ENCODE assay signal across 22 cellular contexts in genomic region chr6:53067799-53068442, GRCh38. TPM values are rescaled to one million over a fixed set of nuclear protein-coding genes. Genes with fewer than 3 reads are reported as not detected.
A peak's percentile ranks its signal among the peaks of the same experiment; 100 is the strongest.
DNase-seq lines count a peak whose midpoint lies in the region; ATAC-seq, FAIRE-seq and TF ChIP-seq lines count a peak whose summit lies in the region.
"Had no signal": no experiment of that assay in that cellular context is flagged by ENCODE, and none has a peak within 500 bp of the region (broad histone marks: within the 10 kb centered on the region; RNA-seq: fewer than 3 reads in every experiment).

No MANE protein-coding gene starts in this region.

- H3K4me3 ChIP-seq in OCI-LY7 (ENCODE audit: low read depth, low read length, poor library complexity, severe bottlenecking) (no peak overlapping the region), choroid plexus epithelial cell (ENCODE audit: low read depth, low read length) (no peak overlapping the region), small intestine (ENCODE audit: low read depth in 1 of 2, low read length in 2 of 2) (no peak overlapping the region)
- H3K4me3 ChIP-seq: ovary, upper lobe of right lung had no signal

- BruUV-seq in OCI-LY7 (replicated peaks; lab: Mats Ljungman, UMichigan): no TSS peak

- peak overlapping the region; percentile 1 for H3K27ac Mint-ChIP-seq in activated naive CD8-positive, alpha-beta T cell
- H3K27ac Mint-ChIP-seq in activated naive CD8-positive, alpha-beta T cell treated with anti-CD3 and anti-CD28 coated beads for 36 hours: no peak overlapping the region
- H3K27ac Mint-ChIP-seq: activated CD8-positive, alpha-beta T cell treated with anti-CD3 and anti-CD28 coated beads for 36 hours; activated naive CD8-positive, alpha-beta T cell treated with anti-CD3 and anti-CD28 coated beads, Interleukin-2, amount 10 ng/mL, durations not matched to agents 7 days and 5 days; stimulated activated naive CD8-positive, alpha-beta T cell treated with anti-CD3 and anti-CD28 coated beads, Interleukin-15, amount 100 ng/mL, for 72 hours had no signal

- peaks cover 44% of the 10 kb centered on the region for H3K4me1 Mint-ChIP-seq in activated naive CD8-positive, alpha-beta T cell (ENCODE audit: low read depth)
- H3K4me1 Mint-ChIP-seq in activated naive CD8-positive, alpha-beta T cell treated with anti-CD3 and anti-CD28 coated beads for 36 hours: peaks cover 41% of the 10 kb centered on the region

- H3K27ac ChIP-seq in OCI-LY7 (ENCODE audit: low read depth, low read length, poor library complexity, severe bottlenecking) (no peak overlapping the region), small intestine (ENCODE audit: low read depth in 1 of 2, low read length in 1 of 2) (no peak overlapping the region)
- H3K27ac ChIP-seq: dorsolateral prefrontal cortex, ovary, upper lobe of right lung had no signal

- H3K27me3 Mint-ChIP-seq in activated naive CD8-positive, alpha-beta T cell: no peaks in the 10 kb centered on the region
- no peaks in the 10 kb centered on the region for H3K27me3 Mint-ChIP-seq in activated naive CD8-positive, alpha-beta T cell treated with anti-CD3 and anti-CD28 coated beads for 36 hours
- H3K27me3 Mint-ChIP-seq: activated CD8-positive, alpha-beta T cell treated with anti-CD3 and anti-CD28 coated beads for 36 hours; activated naive CD8-positive, alpha-beta T cell treated with anti-CD3 and anti-CD28 coated beads, Interleukin-2, amount 10 ng/mL, durations not matched to agents 7 days and 5 days; CD4-positive, alpha-beta memory T cell; stimulated activated naive CD8-positive, alpha-beta T cell treated with anti-CD3 and anti-CD28 coated beads, Interleukin-15, amount 100 ng/mL, for 72 hours had no signal

- peaks cover 7% of the 10 kb centered on the region; the same call in 1 of the 2 replicates for H3K79me2 ChIP-seq in OCI-LY7 (ENCODE audit: insufficient read depth, low read depth, low read length)

- no peaks in the 10 kb centered on the region for H3K9me3 Mint-ChIP-seq in activated naive CD8-positive, alpha-beta T cell (ENCODE audit: low read depth)
- H3K9me3 Mint-ChIP-seq in activated naive CD8-positive, alpha-beta T cell treated with anti-CD3 and anti-CD28 coated beads for 36 hours: no peaks in the 10 kb centered on the region
- H3K9me3 Mint-ChIP-seq: activated CD8-positive, alpha-beta T cell treated with anti-CD3 and anti-CD28 coated beads for 36 hours; activated naive CD8-positive, alpha-beta T cell treated with anti-CD3 and anti-CD28 coated beads, Interleukin-2, amount 10 ng/mL, durations not matched to agents 7 days and 5 days; activated T-cell treated with anti-CD3 and anti-CD28 coated beads, Interleukin-2, amount 50 U/mL, for 4 hours; CD4-positive, alpha-beta memory T cell; stimulated activated naive CD8-positive, alpha-beta T cell treated with anti-CD3 and anti-CD28 coated beads, Interleukin-15, amount 100 ng/mL, for 72 hours had no signal

- no peaks in the 10 kb centered on the region for H3K36me3 Mint-ChIP-seq in activated naive CD8-positive, alpha-beta T cell
- peaks cover 5% of the 10 kb centered on the region for H3K36me3 Mint-ChIP-seq in activated naive CD8-positive, alpha-beta T cell treated with anti-CD3 and anti-CD28 coated beads for 36 hours

- no peak overlapping the region for H2AFZ ChIP-seq in OCI-LY7 (ENCODE audit: low read length)

- FAIRE-seq in small intestine (lab: Jason Lieb, UNC): no peak

- CTCF ChIA-PET in OCI-LY7 (lab: Charles Lee; ENCODE audit: unreplicated experiment): interaction anchor here (1.1 kb wide), 1 partner anchor 27 kb away, joined by 3 read pairs; no protein-coding TSS in a partner anchor

- H3K4me1 ChIP-seq in OCI-LY7 (ENCODE audit: insufficient read depth, low read length, poor library complexity, severe bottlenecking): peaks cover 27% of the 10 kb centered on the region
- peaks cover 2 to 10% of the 10 kb centered on the region in 2 donors for H3K4me1 ChIP-seq in small intestine (ENCODE audit: control insufficient read depth in 2 of 2, insufficient read depth in 1 of 2, low read depth in 1 of 2, low read length in 1 of 2)

- ATAC-seq in HG03521 (IDR thresholded peaks at IDR 0.05; ENCODE audit: unreplicated experiment): no peak
- ATAC-seq: activated CD8-positive, alpha-beta T cell treated with anti-CD3 and anti-CD28 coated beads for 36 hours; activated T-cell treated with anti-CD3 and anti-CD28 coated beads, Interleukin-2, amount 50 U/mL, for 4 hours; stimulated activated naive CD8-positive, alpha-beta T cell treated with anti-CD3 and anti-CD28 coated beads, Interleukin-15, amount 100 ng/mL, for 72 hours; upper lobe of right lung had no signal

- TF ChIP-seq CTCF in OCI-LY7 (conservative IDR thresholded peaks at IDR 0.05; ENCODE audit: low read length): no peak
- TF ChIP-seq CTCF in choroid plexus epithelial cell (conservative IDR thresholded peaks at IDR 0.05; ENCODE audit: low read depth, low read length): no peak

- H3K36me3 ChIP-seq in OCI-LY7 (ENCODE audit: insufficient read depth, low read length): peaks cover 3% of the 10 kb centered on the region; the same call in 1 of the 2 replicates
- H3K36me3 ChIP-seq in small intestine (ENCODE audit: control insufficient read depth in 2 of 2, insufficient read depth in 2 of 2, low read length in 2 of 2): peaks cover 0 to 4% of the 10 kb centered on the region in 2 donors
- H3K36me3 ChIP-seq: ovary had no signal

- H3K4me2 ChIP-seq in OCI-LY7 (ENCODE audit: low read length): peak overlapping the region; percentile 84; the same call in 1 of the 2 replicates

- H3K27me3 ChIP-seq in small intestine (ENCODE audit: control insufficient read depth in 2 of 2, insufficient read depth in 2 of 2, low read length in 2 of 2): no peaks in the 10 kb centered on the region
- H3K27me3 ChIP-seq: dorsolateral prefrontal cortex, ovary, upper lobe of right lung had no signal

- intact Hi-C loops in OCI-LY7 (cut with micrococcal nuclease; ENCODE audit: unreplicated experiment): no loop called here

- no peaks in the 10 kb centered on the region for H3K9me2 ChIP-seq in OCI-LY7 (ENCODE audit: insufficient read depth, low read length)

- 10 to 64% (median 47%) methylated on average over 1 of the region's 1 CpG for WGBS in small intestine, 3 donors

- POLR2A ChIA-PET in OCI-LY7 (lab: Charles Lee): interaction anchor here (0.7 to 1.9 kb wide), 7 partner anchors 11 to 743 kb away, joined by 3 to 6 read pairs (median 4); no protein-coding TSS in a partner anchor

- no peak for DNase-seq in activated naive CD8-positive, alpha-beta T cell treated with anti-CD3 and anti-CD28 coated beads for 36 hours
- no peak for DNase-seq in OCI-LY7 (ENCODE audit: low spot score)
- DNase-seq in choroid plexus epithelial cell (ENCODE audit: low read depth): peak; percentile 22
- DNase-seq in small intestine: peak; percentile 34
- DNase-seq in DMS 273 (lab: John Stamatoyannopoulos, UW; ENCODE audit: unreplicated experiment): no peak
- DNase-seq in activated CD4-positive, CD25-positive, alpha-beta regulatory T cell (lab: John Stamatoyannopoulos, UW): no peak
- DNase-seq: ACHN; activated CD8-positive, alpha-beta T cell treated with anti-CD3 and anti-CD28 coated beads for 36 hours; activated naive CD8-positive, alpha-beta T cell treated with anti-CD3 and anti-CD28 coated beads, Interleukin-2, amount 10 ng/mL, durations not matched to agents 7 days and 5 days; activated T-cell treated with anti-CD3 and anti-CD28 coated beads, Interleukin-2, amount 50 U/mL, for 4 hours; CD4-positive, alpha-beta memory T cell; dorsolateral prefrontal cortex; MV-4-11; NCI-H2081; NCI-H526; ovary; stimulated activated CD4-positive, alpha-beta T cell treated with anti-CD3 and anti-CD28 coated beads, Interleukin-2, amount 100 ng/mL, for 24 hours; stimulated activated naive CD8-positive, alpha-beta T cell treated with anti-CD3 and anti-CD28 coated beads, Interleukin-15, amount 100 ng/mL, for 72 hours; SW 1271; upper lobe of right lung had no signal

- H4K20me1 ChIP-seq in OCI-LY7 (ENCODE audit: insufficient read depth, low read length): peaks cover 7% of the 10 kb centered on the region; the same call in 1 of the 2 replicates

- no peaks in the 10 kb centered on the region for H3K9me3 ChIP-seq in OCI-LY7 (ENCODE audit: low read length)
- no peaks in the 10 kb centered on the region for H3K9me3 ChIP-seq in small intestine (ENCODE audit: control insufficient read depth, low read depth)
- H3K9me3 ChIP-seq: ovary, upper lobe of right lung had no signal

- H3K4me3 Mint-ChIP-seq in activated naive CD8-positive, alpha-beta T cell: no peak overlapping the region
- H3K4me3 Mint-ChIP-seq in activated naive CD8-positive, alpha-beta T cell treated with anti-CD3 and anti-CD28 coated beads for 36 hours: no peak overlapping the region
- H3K4me3 Mint-ChIP-seq: activated CD8-positive, alpha-beta T cell treated with anti-CD3 and anti-CD28 coated beads for 36 hours; activated naive CD8-positive, alpha-beta T cell treated with anti-CD3 and anti-CD28 coated beads, Interleukin-2, amount 10 ng/mL, durations not matched to agents 7 days and 5 days had no signal

RNA-seq across cellular contexts. Expression of gene FBXO9, which starts 2.7 kb away (rescaled TPM):
- 10 to 100 TPM; 55.4 to 56.2 TPM for total RNA-seq in activated naive CD8-positive, alpha-beta T cell treated with anti-CD3 and anti-CD28 coated beads for 36 hours
- total RNA-seq in OCI-LY7 (2014; rRNA removed; shearing (Covaris generic)): 20.5 and 23.5 TPM in 2 replicates
- total RNA-seq in OCI-LY7 (2022): 67.7 and 80.2 TPM in 2 replicates
- 10 to 100 TPM; 30.6 to 39.4 (median 38.5) TPM for polyA plus RNA-seq in small intestine

RNA-seq across cellular contexts. Expression of gene CILK1, which starts 6.3 kb away (rescaled TPM):
- total RNA-seq in activated naive CD8-positive, alpha-beta T cell treated with anti-CD3 and anti-CD28 coated beads for 36 hours: 1 to 10 TPM; 6.2 to 6.4 TPM
- total RNA-seq in OCI-LY7 (2014; rRNA removed; shearing (Covaris generic)): 6.2 and 6.9 TPM in 2 replicates
- 13.7 and 17.8 TPM in 2 replicates for total RNA-seq in OCI-LY7 (2022)
- 10 to 100 TPM in 1 of 3 donors, 1 to 10 TPM in 2; 5.9 to 11.4 (median 9.8) TPM for polyA plus RNA-seq in small intestine

Comparison
In these comparisons a context has a peak if more than half of its experiments do, and no peak if none do; other contexts are left out.
1. DNase-seq: peak in choroid plexus epithelial cell (single experiment) and small intestine (single experiment); none in activated naive CD8-positive, alpha-beta T cell treated with anti-CD3 and anti-CD28 coated beads for 36 hours (single experiment), OCI-LY7 (single experiment), DMS 273 (single experiment) and activated CD4-positive, CD25-positive, alpha-beta regulatory T cell (0 of 4).